13 cellular contexts compared by ENCODE assay signal in genomic region chr12:24069532-24070395, GRCh38.
A peak's percentile ranks its signal among the peaks of the same experiment; 100 is the strongest.
DNase-seq lines count a peak whose midpoint lies in the region; ATAC-seq and TF ChIP-seq lines count a peak whose summit lies in the region.
"Had no signal": no experiment of that assay in that cellular context is flagged by ENCODE, and none has a peak within 500 bp of the region (broad histone marks: within the 10 kb centered on the region; RNA-seq: fewer than 3 reads in every experiment).

No MANE protein-coding gene starts in this region.

- H3K4me1 Mint-ChIP-seq in MCF 10A (ENCODE audit: insufficient read depth, unreplicated experiment) = peaks cover 15% of the 10 kb centered on the region

- H3K4me3 ChIP-seq in right cardiac atrium (ENCODE audit: low read length) = no peak overlapping the region
- H3K4me3 ChIP-seq in transverse colon = no peak overlapping the region
- H3K4me3 ChIP-seq: ovary, upper lobe of left lung had no signal

- H3K36me3 Mint-ChIP-seq in MCF 10A (ENCODE audit: insufficient read depth, unreplicated experiment) = no peaks in the 10 kb centered on the region

- DNase-seq in T47D (ENCODE audit: low read depth in 1 of 2, low spot score in 1 of 2) = peak; percentile 5 to 77
- DNase-seq in MCF 10A (ENCODE audit: unreplicated experiment) = no peak
- peak; percentile 88 for DNase-seq in NCI-H82 (lab: John Stamatoyannopoulos, UW)
- DNase-seq in right cardiac atrium = peak in 1 of 3 donors; percentile 12
- peak; percentile 11 for DNase-seq in transverse colon
- DNase-seq in T1000 (lab: John Stamatoyannopoulos, UW) = no peak
- DNase-seq: effector CD8-positive, alpha-beta T cell; NK-92 treated with Interleukin-12 subunit alpha and Interleukin-12 subunit beta, amount 100 ng/mL, for 24 hours; ovary; upper lobe of left lung had no signal

- H3K27me3 ChIP-seq in right cardiac atrium (ENCODE audit: control insufficient read depth, insufficient read depth) (no peaks in the 10 kb centered on the region), transverse colon (no peaks in the 10 kb centered on the region)
- H3K27me3 ChIP-seq: ovary, upper lobe of left lung had no signal

- in situ Hi-C loops in T47D (cut with HindIII; ENCODE audit: low pct_unique_long_range_greater_than_20kb, low sequenced_read_pairs) (no loop called here), transverse colon (cut with MboI; ENCODE audit: low pct_ligation_motif_present in 1 of 4, low pct_unique_long_range_greater_than_20kb in 1 of 4, low sequenced_read_pairs in 3 of 4) (no loop called here)

- no peak overlapping the region for H3K27ac Mint-ChIP-seq in MCF 10A (ENCODE audit: low read depth, unreplicated experiment)
- H3K27ac Mint-ChIP-seq: activated T-helper 2 cell treated with anti-CD3 and anti-CD28 coated beads, Interferon-gamma antibody, Interleukin-2, Interleukin-4, amounts not matched to agents 10 μg/mL and 5 μg/mL and 100 μg/mL, durations not matched to agents 14 hours and 24 hours and 36 hours had no signal

- no peaks in the 10 kb centered on the region for H3K36me3 ChIP-seq in transverse colon
- H3K36me3 ChIP-seq: ovary, upper lobe of left lung had no signal

- H3K27ac ChIP-seq in right cardiac atrium (ENCODE audit: low read length) (no peak overlapping the region), transverse colon (no peak overlapping the region)
- H3K27ac ChIP-seq: ovary, upper lobe of left lung had no signal

- no peak for TF ChIP-seq CTCF in MCF 10A (IDR thresholded peaks at IDR 0.05; ENCODE audit: unreplicated experiment)
- TF ChIP-seq CTCF in transverse colon (IDR thresholded peaks at IDR 0.05) = no peak

- 57% methylated on average over 7 of the region's 7 CpGs for WGBS in right cardiac atrium
- WGBS in transverse colon (ENCODE audit: low coverage in 1 of 2), 2 donors = 43 to 48% methylated on average over 4 to 7 of the region's 7 CpGs

- peaks cover 2% of the 10 kb centered on the region for H3K4me1 ChIP-seq in right cardiac atrium (ENCODE audit: control insufficient read depth, insufficient read depth, low read length)
- H3K4me1 ChIP-seq in transverse colon = peaks cover 0 to 10% (median 5%) of the 10 kb centered on the region in 4 donors

- intact Hi-C loops in MCF 10A (cut with micrococcal nuclease) = no loop called here
- intact Hi-C loops in right cardiac atrium (cut with DNase I) = no loop called here
- intact Hi-C loops in transverse colon (cut with DNase I; ENCODE audit: low total_unique reads) = no loop called here

- CTCF ChIA-PET in MCF 10A (lab: Yijun Ruan, JAX) = interaction anchor here (0.6 to 1.9 kb wide), 4 partner anchors 15 to 1066 kb away, joined by 3 to 8 read pairs (median 4); no protein-coding TSS in a partner anchor

- BruUV-seq in MCF 10A (replicated peaks; lab: Mats Ljungman, UMichigan) = no TSS peak

- H3K9me3 ChIP-seq in right cardiac atrium (ENCODE audit: control insufficient read depth, low read length) (no peaks in the 10 kb centered on the region), transverse colon (no peaks in the 10 kb centered on the region)
- H3K9me3 ChIP-seq: ovary, upper lobe of left lung had no signal

- no peak for TF ChIP-seq POLR2A in transverse colon (IDR thresholded peaks at IDR 0.05)

- no peaks in the 10 kb centered on the region for H3K27me3 Mint-ChIP-seq in MCF 10A (ENCODE audit: insufficient read depth, unreplicated experiment)

- peak; percentile 50 to 52 for ATAC-seq in right cardiac atrium
- ATAC-seq in HG03045 (IDR thresholded peaks at IDR 0.05; ENCODE audit: unreplicated experiment) = no peak
- no peak for ATAC-seq in HG03097 (IDR thresholded peaks at IDR 0.05; ENCODE audit: low FRiP score, unreplicated experiment)

- TF ChIP-seq EP300 in transverse colon (IDR thresholded peaks at IDR 0.05; ENCODE audit: low read depth) = no peak

- no peaks in the 10 kb centered on the region for H3K9me3 Mint-ChIP-seq in MCF 10A (ENCODE audit: unreplicated experiment)
- H3K9me3 Mint-ChIP-seq: activated T-helper 2 cell treated with anti-CD3 and anti-CD28 coated beads, Interferon-gamma antibody, Interleukin-2, Interleukin-4, amounts not matched to agents 10 μg/mL and 5 μg/mL and 100 μg/mL, durations not matched to agents 14 hours and 24 hours and 36 hours had no signal

- POLR2A ChIA-PET in MCF 10A (lab: Yijun Ruan, JAX) = interaction anchor here (0.7 kb wide), 1 partner anchor 50 kb away, joined by 3 read pairs; no protein-coding TSS in a partner anchor

- no peak overlapping the region for H3K4me3 Mint-ChIP-seq in MCF 10A (ENCODE audit: unreplicated experiment)

Comparison
In these comparisons a context has a peak if more than half of its experiments do, and no peak if none do; other contexts are left out.
1. DNase-seq: peak in T47D (2 of 2), NCI-H82 (single experiment) and transverse colon (single experiment); none in MCF 10A (single experiment) and T1000 (single experiment).
2. ATAC-seq: peak in right cardiac atrium (2 of 2); none in HG03045 (single experiment) and HG03097 (single experiment).